In the genomic region with DNA sequence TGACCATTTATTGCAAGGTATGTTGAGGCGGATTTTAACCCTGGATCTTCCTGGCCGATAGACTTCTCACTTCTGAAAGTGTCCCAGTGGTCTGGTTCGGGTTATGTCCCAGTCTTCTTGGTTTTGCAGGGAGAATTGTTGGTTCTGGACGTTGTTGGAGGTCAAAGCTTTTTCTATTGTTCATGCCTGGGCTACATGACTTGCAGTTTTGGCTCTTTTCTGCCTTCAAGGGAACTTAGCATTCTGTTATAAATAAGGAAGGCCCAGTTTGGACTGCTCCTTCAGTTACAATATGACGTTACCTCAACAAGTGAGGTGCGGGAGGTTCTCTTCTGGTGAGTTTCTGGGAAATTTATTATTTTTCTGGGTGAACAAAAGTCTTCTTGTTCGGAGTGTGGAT, we compare ENCODE assay signal across 23 cellular contexts.
"Had no signal": no experiment of that assay in that cellular context is flagged by ENCODE, and none has a peak within 500 bp of the region (broad histone marks: within the 10 kb centered on the region; RNA-seq: fewer than 3 reads in every experiment).

No MANE protein-coding gene starts in this region.

- ATAC-seq: foreskin keratinocyte; heart left ventricle; left lung; lower lobe of right lung; mucosa of descending colon; pancreas; stimulated activated effector memory CD8-positive, alpha-beta T cell treated with anti-CD3 and anti-CD28 coated beads, Interleukin-12 subunit alpha, Interleukin-12 subunit beta, amount 100 ng/mL, for 72 hours had no signal

- DNase-seq: activated CD4-positive, alpha-beta T cell treated with anti-CD3 and anti-CD28 coated beads for 48 hours; activated CD4-positive, alpha-beta T cell treated with anti-CD3 and anti-CD28 coated beads, Interleukin-2, amount 50 U/mL, for 48 hours; activated CD8-positive, alpha-beta memory T cell treated with anti-CD3 and anti-CD28 coated beads for 24 hours; activated effector memory CD4-positive, alpha-beta T cell treated with Interleukin-2 at 50 U/mL for 16 hours; activated naive CD4-positive, alpha-beta T cell treated with anti-CD3 and anti-CD28 coated beads for 36 hours; activated naive CD8-positive, alpha-beta T cell treated with anti-CD3 and anti-CD28 coated beads, Interleukin-2, amount 10 ng/mL, durations not matched to agents 7 days and 5 days; cortex of kidney; foreskin keratinocyte; heart left ventricle; kidney glomerular epithelial cell; left lung; lower lobe of right lung; mucosa of descending colon; pancreas; retina; sigmoid colon; stimulated activated CD4-positive, alpha-beta T cell treated with anti-CD3 and anti-CD28 coated beads, Interleukin-4, amount 100 ng/mL, for 24 hours had no signal

- H3K4me3 ChIP-seq: heart left ventricle, left lung, lower lobe of right lung, mucosa of descending colon, pancreas, prostate gland, sigmoid colon, vagina had no signal

- H3K9me3 ChIP-seq: mucosa of descending colon, neutrophil, pancreas, prostate gland, sigmoid colon, vagina had no signal

- H3K27ac ChIP-seq: brain microvascular endothelial cell, foreskin keratinocyte, heart left ventricle, left lung, lower lobe of right lung, neutrophil, pancreas, prostate gland, sigmoid colon, vagina, VCaP had no signal

- H3K36me3 ChIP-seq: brain microvascular endothelial cell, heart left ventricle, left lung, lower lobe of right lung, neutrophil, pancreas, prostate gland, sigmoid colon, vagina had no signal

- H3K27me3 ChIP-seq: brain microvascular endothelial cell, foreskin keratinocyte, heart left ventricle, left lung, neutrophil, pancreas, sigmoid colon, vagina had no signal

- H3K4me1 ChIP-seq: heart left ventricle, left lung, lower lobe of right lung, pancreas, prostate gland, sigmoid colon, vagina had no signal
